In genomic region chr17:81926451-81927144, GRCh38 we compare ENCODE assay signal across 1 cellular context.
TF ChIP-seq lines count a peak whose summit lies in the region.

No MANE protein-coding gene starts in this region.

TF ChIP-seq in HepG2, 621 proteins besides CTCF, POLR2A, EP300 and RAD21 (continues in another document):
- TF ChIP-seq ZNF280D (CRISPR knock-in tag; IDR thresholded peaks at IDR 0.05) = no peak
- TF ChIP-seq CEBPB (IDR thresholded peaks at IDR 0.05; ENCODE audit: borderline replicate concordance, low read depth, low read length) = no peak
- TF ChIP-seq ASH2L (IDR thresholded peaks at IDR 0.05; ENCODE audit: insufficient read length, low read depth, low read length) = peak; percentile 37
- peak; percentile 85 for TF ChIP-seq BHLHE40 (IDR thresholded peaks at IDR 0.05; ENCODE audit: low read length)
- peak; percentile 61; the same call in 1 of the 2 replicates for TF ChIP-seq GMEB1 (CRISPR knock-in tag; IDR thresholded peaks at IDR 0.05; ENCODE audit: borderline replicate concordance)
- no peak; the same call in 1 of the 2 replicates for TF ChIP-seq BCL6 (CRISPR knock-in tag; IDR thresholded peaks at IDR 0.05)
- TF ChIP-seq ZNF317 (CRISPR knock-in tag; IDR thresholded peaks at IDR 0.05) = peak; percentile 65
- peak; percentile 78; the same call in 1 of the 2 replicates for TF ChIP-seq HDAC1 (CRISPR knock-in tag; IDR thresholded peaks at IDR 0.05)
- TF ChIP-seq GATA4 (IDR thresholded peaks at IDR 0.05; ENCODE audit: borderline replicate concordance, low read depth) = peak; percentile 62; the same call in 1 of the 2 replicates
- TF ChIP-seq THAP7 (CRISPR knock-in tag; IDR thresholded peaks at IDR 0.05) = no peak; the same call in 1 of the 2 replicates
- no peak for TF ChIP-seq TP53 (CRISPR knock-in tag; conservative IDR thresholded peaks at IDR 0.05)
- peak; percentile 64 for TF ChIP-seq SALL1 (CRISPR knock-in tag; IDR thresholded peaks at IDR 0.05)
- TF ChIP-seq BRD4 (CRISPR knock-in tag; IDR thresholded peaks at IDR 0.05) = 0 out of 2 replicates have a peak, but pooled peaks have one; percentile 15
- peak; percentile 55; the same call in 1 of the 2 replicates for TF ChIP-seq ZNF670 (CRISPR knock-in tag; IDR thresholded peaks at IDR 0.05; ENCODE audit: borderline replicate concordance)
- peak; percentile 24; the same call in 1 of the 2 replicates for TF ChIP-seq ZNF792 (CRISPR knock-in tag; IDR thresholded peaks at IDR 0.05)
- TF ChIP-seq CREM (IDR thresholded peaks at IDR 0.05) = peak; percentile 54; the same call in 1 of the 2 replicates
- no peak for TF ChIP-seq CREM (CRISPR knock-in tag; IDR thresholded peaks at IDR 0.05)
- TF ChIP-seq FUBP1 (CRISPR knock-in tag; IDR thresholded peaks at IDR 0.05; ENCODE audit: borderline replicate concordance) = 0 out of 2 replicates have a peak, but pooled peaks have one; percentile 47
- peak; percentile 40; the same call in 1 of the 2 replicates for TF ChIP-seq NCOR1 (IDR thresholded peaks at IDR 0.05; ENCODE audit: borderline replicate concordance, low read length)
- TF ChIP-seq ZNF124 (CRISPR knock-in tag; IDR thresholded peaks at IDR 0.05) = peak; percentile 68
- TF ChIP-seq NFATC3 (CRISPR knock-in tag; IDR thresholded peaks at IDR 0.05) = peak; percentile 29; the same call in 1 of the 2 replicates
- TF ChIP-seq ZNF891 (CRISPR knock-in tag; IDR thresholded peaks at IDR 0.05) = peak; percentile 59
- TF ChIP-seq PCBP1 (IDR thresholded peaks at IDR 0.05; ENCODE audit: borderline replicate concordance, low read depth, low read length) = peak; percentile 94
- TF ChIP-seq ZNF7 (CRISPR knock-in tag; IDR thresholded peaks at IDR 0.05) = no peak
- TF ChIP-seq ZNF747 (CRISPR knock-in tag; IDR thresholded peaks at IDR 0.05; ENCODE audit: borderline replicate concordance) = peak; percentile 44; the same call in 1 of the 2 replicates
- TF ChIP-seq, protein P1, sequence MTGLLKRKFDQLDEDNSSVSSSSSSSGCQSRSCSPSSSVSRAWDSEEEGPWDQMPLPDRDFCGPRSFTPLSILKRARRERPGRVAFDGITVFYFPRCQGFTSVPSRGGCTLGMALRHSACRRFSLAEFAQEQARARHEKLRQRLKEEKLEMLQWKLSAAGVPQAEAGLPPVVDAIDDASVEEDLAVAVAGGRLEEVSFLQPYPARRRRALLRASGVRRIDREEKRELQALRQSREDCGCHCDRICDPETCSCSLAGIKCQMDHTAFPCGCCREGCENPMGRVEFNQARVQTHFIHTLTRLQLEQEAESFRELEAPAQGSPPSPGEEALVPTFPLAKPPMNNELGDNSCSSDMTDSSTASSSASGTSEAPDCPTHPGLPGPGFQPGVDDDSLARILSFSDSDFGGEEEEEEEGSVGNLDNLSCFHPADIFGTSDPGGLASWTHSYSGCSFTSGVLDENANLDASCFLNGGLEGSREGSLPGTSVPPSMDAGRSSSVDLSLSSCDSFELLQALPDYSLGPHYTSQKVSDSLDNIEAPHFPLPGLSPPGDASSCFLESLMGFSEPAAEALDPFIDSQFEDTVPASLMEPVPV (CRISPR knock-in tag; IDR thresholded peaks at IDR 0.05) = 0 out of 2 replicates have a peak, but pooled peaks have one; percentile 15
- TF ChIP-seq ZNF781 (CRISPR knock-in tag; IDR thresholded peaks at IDR 0.05; ENCODE audit: borderline replicate concordance, not compliant biosample characterization) = peak; percentile 25
- TF ChIP-seq ZNF513 (CRISPR knock-in tag; conservative IDR thresholded peaks at IDR 0.05) = no peak
- TF ChIP-seq ZNF331 (CRISPR knock-in tag; IDR thresholded peaks at IDR 0.05) = peak; percentile 20; the same call in 1 of the 2 replicates
- TF ChIP-seq SOX6 (IDR thresholded peaks at IDR 0.05) = no peak
- TF ChIP-seq SOX6 (CRISPR knock-in tag; IDR thresholded peaks at IDR 0.05) = peak; percentile 73
- no peak for TF ChIP-seq ZUFSP (CRISPR knock-in tag; IDR thresholded peaks at IDR 0.05; ENCODE audit: borderline replicate concordance)
- no peak; the same call in 1 of the 2 replicates for TF ChIP-seq HMG20A (CRISPR knock-in tag; IDR thresholded peaks at IDR 0.05; ENCODE audit: borderline replicate concordance)
- TF ChIP-seq ZFP91 (CRISPR knock-in tag; IDR thresholded peaks at IDR 0.05; ENCODE audit: borderline replicate concordance) = peak; percentile 91
- TF ChIP-seq ZNF619 (CRISPR knock-in tag; IDR thresholded peaks at IDR 0.05) = 0 out of 2 replicates have a peak, but pooled peaks have one; percentile 93
- TF ChIP-seq ZNF230 (CRISPR knock-in tag; IDR thresholded peaks at IDR 0.05) = 0 out of 2 replicates have a peak, but pooled peaks have one; percentile 58
- peak; percentile 59; the same call in 1 of the 2 replicates for TF ChIP-seq MAZ (IDR thresholded peaks at IDR 0.05; ENCODE audit: borderline replicate concordance, low read depth, low read length)
- TF ChIP-seq MAZ (CRISPR knock-in tag; IDR thresholded peaks at IDR 0.05; ENCODE audit: low read depth) = peak; percentile 75
- peak; percentile 91 for TF ChIP-seq HOMEZ (CRISPR knock-in tag; IDR thresholded peaks at IDR 0.05; ENCODE audit: low read depth)
